In genomic region chrX:46327229-46328081, GRCh38 we compare ENCODE assay signal across 9 cellular contexts.
A peak's percentile ranks its signal among the peaks of the same experiment; 100 is the strongest.
DNase-seq lines count a peak whose midpoint lies in the region; ATAC-seq, FAIRE-seq and TF ChIP-seq lines count a peak whose summit lies in the region.
"Had no signal": no experiment of that assay in that cellular context is flagged by ENCODE, and none has a peak within 500 bp of the region (broad histone marks: within the 10 kb centered on the region; RNA-seq: fewer than 3 reads in every experiment).

No MANE protein-coding gene starts in this region.

- no peak for TF ChIP-seq CTCF in astrocyte (IDR thresholded peaks at IDR 0.05; ENCODE audit: insufficient read depth, low read depth, low read length)

- H3K36me3 Mint-ChIP-seq in astrocyte (ENCODE audit: low read depth, unreplicated experiment), result no peaks in the 10 kb centered on the region
- H3K36me3 Mint-ChIP-seq in stimulated activated naive B cell treated with anti-CD40 and anti-IgM and Interleukin-4, amounts not matched to agents 10 μg/mL and 1 μg/mL and 100 μg/mL, for 72 hours, result no peaks in the 10 kb centered on the region

- H3K27ac Mint-ChIP-seq in astrocyte (ENCODE audit: unreplicated experiment), result peak overlapping the region; percentile 97
- H3K27ac Mint-ChIP-seq in stimulated activated naive B cell treated with anti-CD40 and anti-IgM and Interleukin-4, amounts not matched to agents 10 μg/mL and 1 μg/mL and 100 μg/mL, for 72 hours, result no peak overlapping the region

- no peaks in the 10 kb centered on the region for H3K9me3 ChIP-seq in astrocyte (ENCODE audit: insufficient read depth, low read depth, low read length)
- no peaks in the 10 kb centered on the region for H3K9me3 ChIP-seq in iPS DF 6.9 (ENCODE audit: control insufficient read depth, insufficient read depth, low read length)
- H3K9me3 ChIP-seq in skeletal muscle satellite cell (replicated peaks; ENCODE audit: low read length), result no peaks in the 10 kb centered on the region
- H3K9me3 ChIP-seq: suprapubic skin had no signal

- no peak for ATAC-seq in stimulated activated naive B cell treated with anti-CD40 and anti-IgM and Interleukin-4, amounts not matched to agents 10 μg/mL and 1 μg/mL and 100 μg/mL, for 72 hours (replicated peaks)

- no CpG with 5 or more reads among the region's 12 CpGs for WGBS in iPS DF 6.9 (ENCODE audit: insufficient coverage, insufficient read length)

- H3K9me3 Mint-ChIP-seq in astrocyte (ENCODE audit: unreplicated experiment), result peaks cover 1% of the 10 kb centered on the region
- H3K9me3 Mint-ChIP-seq in stimulated activated naive B cell treated with anti-CD40 and anti-IgM and Interleukin-4, amounts not matched to agents 10 μg/mL and 1 μg/mL and 100 μg/mL, for 72 hours, result no peaks in the 10 kb centered on the region

- H3K27me3 ChIP-seq in astrocyte (ENCODE audit: insufficient read depth, low read length), result no peaks in the 10 kb centered on the region
- no peaks in the 10 kb centered on the region for H3K27me3 ChIP-seq in iPS DF 6.9 (ENCODE audit: control insufficient read depth, insufficient read depth, low read length)
- H3K27me3 ChIP-seq in skeletal muscle satellite cell (ENCODE audit: control insufficient read depth, insufficient read depth, low read length), result no peaks in the 10 kb centered on the region
- H3K27me3 ChIP-seq: suprapubic skin had no signal

- H3K79me2 ChIP-seq in astrocyte (ENCODE audit: insufficient read depth, low read length), result no peaks in the 10 kb centered on the region

- peaks cover 19% of the 10 kb centered on the region for H3K4me1 ChIP-seq in astrocyte (ENCODE audit: insufficient read depth, low read length)
- H3K4me1 ChIP-seq in iPS DF 6.9 (ENCODE audit: control insufficient read depth, insufficient read depth, low read length), result peaks cover 5% of the 10 kb centered on the region; the same call in 1 of the 2 replicates
- peaks cover 33% of the 10 kb centered on the region for H3K4me1 ChIP-seq in skeletal muscle satellite cell (ENCODE audit: control insufficient read depth, insufficient read depth, low read length)

- H3K9ac ChIP-seq in astrocyte (ENCODE audit: low read length) (no peak overlapping the region), skeletal muscle satellite cell (ENCODE audit: low read depth, low read length) (peak overlapping the region; percentile 87)

- no peaks in the 10 kb centered on the region for H4K20me1 ChIP-seq in astrocyte (ENCODE audit: insufficient read depth, low read length)

- DNase-seq in HT-29 (ENCODE audit: low spot score) (peak; percentile 90), astrocyte (ENCODE audit: low read depth) (peak; percentile 31), iPS DF 6.9 (ENCODE audit: low read depth, low spot score) (peak; percentile 52), SK-N-DZ (ENCODE audit: low spot score) (no peak)
- DNase-seq in activated naive CD4-positive, alpha-beta T cell treated with anti-CD3 and anti-CD28 coated beads, Interleukin-2, amount 50 U/mL, for 16 hours, result no peak
- DNase-seq in activated CD8-positive, alpha-beta memory T cell treated with anti-CD3 and anti-CD28 coated beads for 24 hours, result no peak
- DNase-seq in stimulated activated naive B cell treated with anti-CD40 and anti-IgM and Interleukin-4, amounts not matched to agents 10 μg/mL and 1 μg/mL and 100 μg/mL, for 72 hours, result no peak

- H2AFZ ChIP-seq in astrocyte (ENCODE audit: low read depth, low read length), result no peak overlapping the region

- no peaks in the 10 kb centered on the region for H3K36me3 ChIP-seq in astrocyte (ENCODE audit: insufficient read depth, low read length)
- H3K36me3 ChIP-seq in iPS DF 6.9 (ENCODE audit: control insufficient read depth, insufficient read depth, low read length), result no peaks in the 10 kb centered on the region
- no peaks in the 10 kb centered on the region for H3K36me3 ChIP-seq in skeletal muscle satellite cell (ENCODE audit: insufficient read depth, low read length)
- H3K36me3 ChIP-seq: suprapubic skin had no signal

- no peak for FAIRE-seq in astrocyte (lab: Jason Lieb, UNC)

- peak overlapping the region; percentile 84 for H3K4me3 Mint-ChIP-seq in astrocyte (ENCODE audit: unreplicated experiment)
- H3K4me3 Mint-ChIP-seq in stimulated activated naive B cell treated with anti-CD40 and anti-IgM and Interleukin-4, amounts not matched to agents 10 μg/mL and 1 μg/mL and 100 μg/mL, for 72 hours, result no peak overlapping the region

- H3K4me3 ChIP-seq in astrocyte (ENCODE audit: insufficient read depth, low read depth, low read length) (no peak overlapping the region), iPS DF 6.9 (ENCODE audit: low read length) (no peak overlapping the region), skeletal muscle satellite cell (ENCODE audit: low read length) (peak overlapping the region; percentile 69)
- H3K4me3 ChIP-seq: suprapubic skin had no signal

- H3K27me3 Mint-ChIP-seq in astrocyte (ENCODE audit: low read depth, unreplicated experiment), result no peaks in the 10 kb centered on the region
- H3K27me3 Mint-ChIP-seq in stimulated activated naive B cell treated with anti-CD40 and anti-IgM and Interleukin-4, amounts not matched to agents 10 μg/mL and 1 μg/mL and 100 μg/mL, for 72 hours, result peaks cover 0 to 20% of the 10 kb centered on the region in 2 donors

- H3K4me1 Mint-ChIP-seq in astrocyte (ENCODE audit: low read depth, unreplicated experiment), result peaks cover 25% of the 10 kb centered on the region
- no peaks in the 10 kb centered on the region for H3K4me1 Mint-ChIP-seq in stimulated activated naive B cell treated with anti-CD40 and anti-IgM and Interleukin-4, amounts not matched to agents 10 μg/mL and 1 μg/mL and 100 μg/mL, for 72 hours

- H3K27ac ChIP-seq in astrocyte (ENCODE audit: low read depth, low read length), result peak overlapping the region; percentile 51
- peak overlapping the region; percentile 63 for H3K27ac ChIP-seq in iPS DF 6.9 (ENCODE audit: low read length)
- H3K27ac ChIP-seq: suprapubic skin had no signal

- H3K4me2 ChIP-seq in astrocyte (ENCODE audit: low read length), result peak overlapping the region; percentile 41
- H3K4me2 ChIP-seq in skeletal muscle satellite cell (ENCODE audit: low read length), result peak overlapping the region; percentile 77

Comparison
In these comparisons a context has a peak if more than half of its experiments do, and no peak if none do; other contexts are left out.
1. DNase-seq: peak in HT-29 (single experiment), astrocyte (single experiment) and iPS DF 6.9 (single experiment); none in activated naive CD4-positive, alpha-beta T cell treated with anti-CD3 and anti-CD28 coated beads, Interleukin-2, amount 50 U/mL, for 16 hours (single experiment), SK-N-DZ (single experiment), activated CD8-positive, alpha-beta memory T cell treated with anti-CD3 and anti-CD28 coated beads for 24 hours (single experiment) and stimulated activated naive B cell treated with anti-CD40 and anti-IgM and Interleukin-4, amounts not matched to agents 10 μg/mL and 1 μg/mL and 100 μg/mL, for 72 hours (single experiment).